ENCODE assay signal across 8 cellular contexts in the genomic region with DNA sequence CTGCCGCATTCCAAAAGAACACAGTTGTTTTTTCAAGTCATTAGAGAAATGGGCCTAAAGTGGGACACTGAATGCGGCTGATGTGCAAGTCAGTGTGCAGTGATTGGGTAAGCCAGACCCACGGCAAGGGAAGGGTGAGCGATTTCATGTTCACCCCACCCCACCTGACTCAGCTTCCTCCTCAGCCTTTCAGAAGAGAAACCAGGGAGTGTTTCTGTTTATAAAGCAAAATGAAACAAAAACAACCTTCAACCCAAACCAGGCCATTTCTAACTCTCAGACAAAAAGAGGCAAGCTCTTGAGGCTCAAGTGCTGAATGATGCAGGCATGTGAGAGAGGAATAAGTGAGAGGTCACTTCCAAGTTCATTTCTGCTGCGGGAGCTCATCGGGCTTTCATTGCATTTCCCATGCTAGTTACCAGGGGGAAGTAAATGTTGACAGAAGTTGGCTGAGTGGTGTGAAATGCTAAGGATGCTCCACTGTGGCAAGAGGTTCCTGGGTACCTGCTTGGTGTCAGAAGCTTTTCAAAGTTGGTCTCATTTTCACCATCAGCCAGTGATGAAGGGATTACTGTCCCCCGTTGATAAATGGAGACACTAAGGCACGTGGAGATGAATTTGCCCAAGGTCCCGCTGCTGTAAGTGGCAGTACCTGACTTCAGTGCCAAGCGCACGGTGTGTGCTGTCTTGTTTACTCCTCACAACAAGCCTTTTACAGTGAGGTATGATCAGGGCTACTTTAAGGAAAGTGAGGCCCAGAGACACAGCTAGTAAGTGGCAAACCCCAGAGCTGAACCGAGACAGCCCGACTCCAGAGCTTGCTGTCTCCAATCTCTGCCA. TPM values are rescaled to one million over a fixed set of nuclear protein-coding genes. Genes with fewer than 3 reads are reported as not detected.
A peak's percentile ranks its signal among the peaks of the same experiment; 100 is the strongest.
DNase-seq lines count a peak whose midpoint lies in the region; ATAC-seq, FAIRE-seq and TF ChIP-seq lines count a peak whose summit lies in the region.

No MANE protein-coding gene starts in this region.

- H3K4me3 ChIP-seq in right lobe of liver, result no peak overlapping the region
- no peak overlapping the region for H3K4me3 ChIP-seq in HepG2 (replicated peaks in 1 of 3; ENCODE audit: insufficient read depth in 1 of 3, low read depth in 2 of 3, low read length in 3 of 3)
- no peak overlapping the region for H3K4me3 ChIP-seq in OCI-LY3 (ENCODE audit: low read length)
- H3K4me3 ChIP-seq in spleen, result peak overlapping the region in 2 of 8 donors; percentile 8 to 51

- intact Hi-C loops in right lobe of liver (cut with DNase I) (no loop called here), HepG2 (cut with micrococcal nuclease; ENCODE audit: unreplicated experiment) (loop anchor here (10.0 kb wide), 1 partner anchor 1020 kb away; the partner anchor contains the start of gene ZNF436), spleen (cut with DNase I; ENCODE audit: low total_unique reads) (no loop called here)

- H3K27ac ChIP-seq in right lobe of liver (no peak overlapping the region), HepG2 (ENCODE audit: extremely low read length, insufficient read depth, low read length) (no peak overlapping the region), OCI-LY3 (ENCODE audit: low read length) (peak overlapping the region; percentile 16; the same call in 1 of the 2 replicates), epithelial cell of prostate (peak overlapping the region; percentile 97), spleen (peak overlapping the region in 7 of 8 donors; percentile 40 to 86 (median 81))

- no peaks in the 10 kb centered on the region for H3K36me3 ChIP-seq in right lobe of liver
- H3K36me3 ChIP-seq in HepG2 (replicated peaks in 1 of 2; ENCODE audit: control insufficient read depth in 1 of 2, insufficient read depth in 2 of 2, low read length in 2 of 2), result no peaks in the 10 kb centered on the region; a peak in 1 of 5 replicates
- peaks cover 6% of the 10 kb centered on the region for H3K36me3 ChIP-seq in OCI-LY3 (replicated peaks; ENCODE audit: low read depth, low read length)
- peaks cover 0 to 17% (median 0%) of the 10 kb centered on the region in 6 donors for H3K36me3 ChIP-seq in spleen

- H3K4me2 ChIP-seq in HepG2 (ENCODE audit: low read depth, low read length) (no peak overlapping the region), OCI-LY3 (ENCODE audit: low read length) (peak overlapping the region; percentile 42)

- H3K79me2 ChIP-seq in HepG2 (ENCODE audit: insufficient read depth, low read length) (no peaks in the 10 kb centered on the region), OCI-LY3 (ENCODE audit: low read length) (no peaks in the 10 kb centered on the region)

- H3K9me3 ChIP-seq in right lobe of liver, result no peaks in the 10 kb centered on the region
- no peaks in the 10 kb centered on the region for H3K9me3 ChIP-seq in HepG2 (ENCODE audit: low read length)
- no peaks in the 10 kb centered on the region for H3K9me3 ChIP-seq in OCI-LY3 (ENCODE audit: insufficient read depth, low read length)
- H3K9me3 ChIP-seq in spleen, result no peaks in the 10 kb centered on the region

- in situ Hi-C loops in HepG2 (cut with HindIII; ENCODE audit: extremely low pct_ligation_motif_present, low pct_unique_long_range_greater_than_20kb), result no loop called here

- TF ChIP-seq RAD21 in HepG2 (CRISPR knock-in tag; IDR thresholded peaks at IDR 0.05), result no peak

- POLR2A ChIA-PET in HepG2 (lab: Yijun Ruan, JAX), result no interaction called here

- H4K20me1 ChIP-seq in HepG2 (ENCODE audit: insufficient read depth, low read length), result no peaks in the 10 kb centered on the region
- H4K20me1 ChIP-seq in OCI-LY3 (ENCODE audit: insufficient read depth, low read length), result no peaks in the 10 kb centered on the region

- H2AFZ ChIP-seq in HepG2 (ENCODE audit: low read length) (no peak overlapping the region), OCI-LY3 (ENCODE audit: low read depth, low read length) (no peak overlapping the region)

- H3K27me3 ChIP-seq in right lobe of liver (no peaks in the 10 kb centered on the region), HepG2 (ENCODE audit: control insufficient read depth in 1 of 2, insufficient read depth in 2 of 2, low read length in 2 of 2) (no peaks in the 10 kb centered on the region), OCI-LY3 (ENCODE audit: low read depth, low read length) (no peaks in the 10 kb centered on the region), spleen (replicated peaks in 1 of 7) (no peaks in the 10 kb centered on the region)

- TF ChIP-seq CTCF in right lobe of liver (IDR thresholded peaks at IDR 0.05) (no peak), HepG2 (CRISPR knock-in tag; IDR thresholded peaks at IDR 0.05) (no peak), OCI-LY3 (IDR thresholded peaks at IDR 0.05; ENCODE audit: low read depth, low read length) (no peak), spleen (IDR thresholded peaks at IDR 0.05 in 8 of 11, conservative IDR thresholded peaks at IDR 0.05 in 3 of 11) (no peak)

- WGBS in right lobe of liver (ENCODE audit: insufficient coverage, low coverage, low lambda C conversion rate, missing lambda C conversion rate), result 72% methylated on average over 10 of the region's 13 CpGs
- 83% methylated on average over 13 of the region's 13 CpGs for WGBS in HepG2 (ENCODE audit: low lambda C conversion rate)
- WGBS in spleen, 5 donors, result 63 to 70% (median 66%) methylated on average over 13 of the region's 13 CpGs

- DNase-seq in right lobe of liver (peak in 1 of 3 donors; percentile 45), HepG2 (ENCODE audit: low spot score) (no peak), epithelial cell of prostate (ENCODE audit: low read depth, low spot score) (peak; percentile 90), spleen (peak; percentile 83), amniotic stem cell (lab: John Stamatoyannopoulos, UW) (no peak), occipital lobe (lab: John Stamatoyannopoulos, UW) (no peak), NCI-H748 treated with DMSO at 0.1 percent for 48 hours (lab: John Stamatoyannopoulos, UW) (no peak)

- TF ChIP-seq EP300 in HepG2 (IDR thresholded peaks at IDR 0.05; ENCODE audit: low read depth in 2 of 2, low read length in 2 of 2) (no peak), HepG2 (CRISPR knock-in tag; IDR thresholded peaks at IDR 0.05; ENCODE audit: borderline replicate concordance) (no peak)

- peaks cover 0 to 38% (median 15%) of the 10 kb centered on the region in 4 donors for H3K4me1 ChIP-seq in right lobe of liver
- peaks cover 20% of the 10 kb centered on the region for H3K4me1 ChIP-seq in HepG2 (ENCODE audit: insufficient read depth, low read length)
- peaks cover 53% of the 10 kb centered on the region for H3K4me1 ChIP-seq in OCI-LY3 (ENCODE audit: low read length)
- H3K4me1 ChIP-seq in spleen, result peaks cover 0 to 29% (median 18%) of the 10 kb centered on the region in 6 donors

- no peak for FAIRE-seq in HepG2 (lab: Jason Lieb, UNC)

- no peak for TF ChIP-seq POLR2A in right lobe of liver (IDR thresholded peaks at IDR 0.05)
- TF ChIP-seq POLR2A in HepG2 (IDR thresholded peaks at IDR 0.05; ENCODE audit: insufficient read depth in 1 of 2, low read depth in 2 of 2, low read length in 2 of 2), result no peak
- TF ChIP-seq POLR2A in spleen (IDR thresholded peaks at IDR 0.05), result no peak

- BruUV-seq in HepG2 (replicated peaks; lab: Mats Ljungman, UMichigan), result no TSS peak

- peak in 3 of 4 donors; percentile 9 to 24 (median 13) for ATAC-seq in right lobe of liver
- no peak for ATAC-seq in HepG2

- H3K9ac ChIP-seq in HepG2 (ENCODE audit: insufficient read depth, low read depth, low read length) (no peak overlapping the region), OCI-LY3 (ENCODE audit: low read length) (no peak overlapping the region)

- CTCF ChIA-PET in HepG2 (lab: Yijun Ruan, JAX; ENCODE audit: low intra/inter-chr PET ratio, low total read pairs), result no interaction called here

RNA-seq across cellular contexts. Expression of gene STPG1, which starts 29.1 kb away (rescaled TPM):
- total RNA-seq in right lobe of liver, result 1 to 10 TPM; 1.0 to 3.6 (median 1.7) TPM
- 3.4 TPM in 2 replicates for total RNA-seq in HepG2 (2016; rRNA removed; fragmentation: Illumina TruSeq; extraction: Trizol)
- total RNA-seq in HepG2 (2016; cell fraction: cytosol; rRNA removed; fragmentation: Illumina TruSeq; extraction: Trizol; ENCODE audit: low read depth), result 1.9 and 2.2 TPM in 2 replicates
- 3.3 and 3.4 TPM in 2 replicates for total RNA-seq in HepG2 (2016; cell fraction: insoluble cytoplasmic fraction; rRNA removed; fragmentation: Illumina TruSeq; extraction: Trizol)
- 2.5 and 3.7 TPM in 2 replicates for total RNA-seq in HepG2 (2016; cell fraction: membrane; rRNA removed; fragmentation: Illumina TruSeq; extraction: Trizol)
- 2.5 and 4.3 TPM in 2 replicates for total RNA-seq in HepG2 (2016; cell fraction: nucleus; rRNA removed; fragmentation: Illumina TruSeq; extraction: Trizol)
- 4.2 and 4.3 TPM in 2 replicates for polyA plus RNA-seq in HepG2 (2011; rRNA removed)
- polyA plus RNA-seq in HepG2 (2011; cell fraction: cytosol; rRNA removed), result 2.9 and 3.6 TPM in 2 replicates
- 3.0 and 3.3 TPM in 2 replicates for polyA plus RNA-seq in HepG2 (2011; cell fraction: nucleus; rRNA removed)
- polyA plus RNA-seq in HepG2 (2012), result 3.1 and 3.2 TPM in 2 replicates
- polyA plus RNA-seq in HepG2 (2016; cell fraction: cytosol; fragmentation: Illumina TruSeq; extraction: Trizol; ENCODE audit: low read depth), result 2.7 and 3.2 TPM in 2 replicates
- polyA plus RNA-seq in HepG2 (2016; cell fraction: insoluble cytoplasmic fraction; fragmentation: Illumina TruSeq; extraction: Trizol; ENCODE audit: low read depth), result 4.4 and 5.6 TPM in 2 replicates
- polyA plus RNA-seq in HepG2 (2016; cell fraction: membrane; fragmentation: Illumina TruSeq; extraction: Trizol; ENCODE audit: low read depth), result 3.5 and 3.8 TPM in 2 replicates
- polyA plus RNA-seq in HepG2 (2016; cell fraction: nucleus; fragmentation: Illumina TruSeq; extraction: Trizol; ENCODE audit: insufficient read depth, low read depth), result 2.6 and 3.5 TPM in 2 replicates
- polyA minus RNA-seq in HepG2 (2011; rRNA and poly(A)+ RNA removed; ENCODE audit: low replicate concordance), result 3.9 and 4.9 TPM in 2 replicates
- polyA minus RNA-seq in HepG2 (2011; cell fraction: cytosol; rRNA and poly(A)+ RNA removed), result 1.4 and 1.5 TPM in 2 replicates
- polyA minus RNA-seq in HepG2 (2011; cell fraction: nucleus; rRNA and poly(A)+ RNA removed), result 6.2 and 7.3 TPM in 2 replicates
- total RNA-seq in spleen, result 1 to 10 TPM; 1.5 to 5.8 (median 5.1) TPM
- polyA plus RNA-seq in spleen, result 1 to 10 TPM; 1.8 to 3.0 (median 2.3) TPM
- total RNA-seq in occipital lobe, result 1.9 TPM

RNA-seq across cellular contexts. Expression of gene NIPAL3, which starts 31.1 kb away (rescaled TPM):
- total RNA-seq in right lobe of liver, result 1 to 10 TPM; 3.4 to 9.2 (median 6.0) TPM
- total RNA-seq in HepG2 (2016; rRNA removed; fragmentation: Illumina TruSeq; extraction: Trizol), result 5.6 and 5.8 TPM in 2 replicates
- total RNA-seq in HepG2 (2016; cell fraction: cytosol; rRNA removed; fragmentation: Illumina TruSeq; extraction: Trizol; ENCODE audit: low read depth), result 0.88 and 1.0 TPM in 2 replicates
- 5.3 TPM in 2 replicates for total RNA-seq in HepG2 (2016; cell fraction: insoluble cytoplasmic fraction; rRNA removed; fragmentation: Illumina TruSeq; extraction: Trizol)
- total RNA-seq in HepG2 (2016; cell fraction: membrane; rRNA removed; fragmentation: Illumina TruSeq; extraction: Trizol), result 2.8 and 3.9 TPM in 2 replicates
- total RNA-seq in HepG2 (2016; cell fraction: nucleus; rRNA removed; fragmentation: Illumina TruSeq; extraction: Trizol), result 4.3 TPM in 2 replicates
- polyA plus RNA-seq in HepG2 (2011; rRNA removed), result 8.5 and 8.6 TPM in 2 replicates
- polyA plus RNA-seq in HepG2 (2011; cell fraction: cytosol; rRNA removed), result 8.3 and 9.8 TPM in 2 replicates
- polyA plus RNA-seq in HepG2 (2011; cell fraction: nucleus; rRNA removed), result 5.7 and 6.2 TPM in 2 replicates
- 6.3 and 7.6 TPM in 2 replicates for polyA plus RNA-seq in HepG2 (2012)
- polyA plus RNA-seq in HepG2 (2016; cell fraction: cytosol; fragmentation: Illumina TruSeq; extraction: Trizol; ENCODE audit: low read depth), result 0.75 and 0.97 TPM in 2 replicates
- polyA plus RNA-seq in HepG2 (2016; cell fraction: insoluble cytoplasmic fraction; fragmentation: Illumina TruSeq; extraction: Trizol; ENCODE audit: low read depth), result 4.2 and 5.0 TPM in 2 replicates
- polyA plus RNA-seq in HepG2 (2016; cell fraction: membrane; fragmentation: Illumina TruSeq; extraction: Trizol; ENCODE audit: low read depth), result 2.6 and 2.7 TPM in 2 replicates
- 3.1 and 4.8 TPM in 2 replicates for polyA plus RNA-seq in HepG2 (2016; cell fraction: nucleus; fragmentation: Illumina TruSeq; extraction: Trizol; ENCODE audit: insufficient read depth, low read depth)
- 19.7 and 55.0 TPM in 2 replicates for polyA minus RNA-seq in HepG2 (2011; rRNA and poly(A)+ RNA removed; ENCODE audit: low replicate concordance)
- 4.9 and 5.0 TPM in 2 replicates for polyA minus RNA-seq in HepG2 (2011; cell fraction: cytosol; rRNA and poly(A)+ RNA removed)
- polyA minus RNA-seq in HepG2 (2011; cell fraction: nucleus; rRNA and poly(A)+ RNA removed), result 7.2 and 10.9 TPM in 2 replicates
- 10 to 100 TPM; 19.6 to 49.2 (median 25.4) TPM for total RNA-seq in spleen
- polyA plus RNA-seq in spleen, result 1 to 10 TPM; 5.3 to 6.4 (median 5.7) TPM
- total RNA-seq in occipital lobe, result 7.0 TPM

Comparison
In these comparisons a context has a peak if more than half of its experiments do, and no peak if none do; other contexts are left out.
1. DNase-seq: peak in epithelial cell of prostate (single experiment) and spleen (single experiment); none in HepG2 (single experiment), amniotic stem cell (single experiment), occipital lobe (single experiment) and NCI-H748 treated with DMSO at 0.1 percent for 48 hours (single experiment).
2. H3K27ac ChIP-seq: peak in OCI-LY3 (single experiment), epithelial cell of prostate (single experiment) and spleen (7 of 8); none in right lobe of liver (0 of 3) and HepG2 (single experiment).